In genomic region chr2:134268265-134268664, GRCh38 we compare ENCODE assay signal across 18 cellular contexts. TPM values are rescaled to one million over a fixed set of nuclear protein-coding genes. Genes with fewer than 3 reads are reported as not detected.
DNase-seq lines count a peak whose midpoint lies in the region; ATAC-seq, FAIRE-seq and TF ChIP-seq lines count a peak whose summit lies in the region.
"Had no signal": no experiment of that assay in that cellular context is flagged by ENCODE, and none has a peak within 500 bp of the region (broad histone marks: within the 10 kb centered on the region; RNA-seq: fewer than 3 reads in every experiment).

No MANE protein-coding gene starts in this region.

- DNase-seq in Daoy (ENCODE audit: low read depth): peak; percentile 11
- DNase-seq in RPMI7951 (ENCODE audit: low read depth): peak; percentile 46
- DNase-seq in heart left ventricle: peak in 4 of 5 donors; percentile 39 to 84 (median 56)
- peak in 1 of 6 donors; percentile 30 for DNase-seq in pancreas
- no peak for DNase-seq in activated gamma-delta T cell treated with Interleukin-2 at 50 U/mL for 16 hours
- DNase-seq: activated CD4-positive, alpha-beta T cell treated with anti-CD3 and anti-CD28 coated beads for 4 hours; activated effector memory CD4-positive, alpha-beta T cell treated with Interleukin-2 at 50 U/mL for 16 hours; effector memory CD8-positive, alpha-beta T cell; NCI-H1417 treated with DMSO at 0.1 percent for 48 hours; NCI-H774; stimulated activated CD4-positive, alpha-beta T cell treated with anti-CD3 and anti-CD28 coated beads, Interleukin-4, amount 100 ng/mL, for 1 hour had no signal

- H3K4me3 ChIP-seq in heart left ventricle: no peak overlapping the region
- H3K4me3 ChIP-seq in pancreas: no peak overlapping the region
- H3K4me3 ChIP-seq: hepatocyte had no signal

- H3K27ac ChIP-seq in heart left ventricle: peak overlapping the region in 5 of 12 donors; percentile 10 to 69 (median 41)
- no peak overlapping the region for H3K27ac ChIP-seq in pancreas
- H3K27ac ChIP-seq: hepatocyte, neutrophil had no signal

- no peak for FAIRE-seq in pancreas (lab: Jason Lieb, UNC)
- FAIRE-seq: keratinocyte had no signal

- peak in 7 of 12 donors; percentile 20 to 44 (median 27) for TF ChIP-seq CTCF in heart left ventricle (IDR thresholded peaks at IDR 0.05)
- TF ChIP-seq CTCF in pancreas (IDR thresholded peaks at IDR 0.05): no peak

- H3K9me3 ChIP-seq in heart left ventricle: no peaks in the 10 kb centered on the region
- H3K9me3 ChIP-seq in pancreas: no peaks in the 10 kb centered on the region
- H3K9me3 ChIP-seq: neutrophil had no signal

- no peak for TF ChIP-seq POLR2A in heart left ventricle (IDR thresholded peaks at IDR 0.05)

- H3K36me3 ChIP-seq in heart left ventricle (peaks cover 0 to 16% (median 7%) of the 10 kb centered on the region in 9 donors), pancreas (no peaks in the 10 kb centered on the region)
- H3K36me3 ChIP-seq: neutrophil had no signal

- intact Hi-C loops in heart left ventricle (cut with DNase I): loop anchor here in 2 of 10 donors (5.0 to 10.0 kb wide), 2 partner anchors 137 to 151 kb away; no protein-coding TSS in a partner anchor
- intact Hi-C loops in pancreas (cut with DNase I): loop anchor here in 1 of 3 donors (5.0 kb wide), 1 partner anchor 44 kb away; no protein-coding TSS in a partner anchor

- ATAC-seq in heart left ventricle (peak; percentile 56 to 85 (median 82)), pancreas (peak; percentile 53 to 70 (median 64)), GM18858 (IDR thresholded peaks at IDR 0.05; ENCODE audit: unreplicated experiment) (no peak), HG02885 (IDR thresholded peaks at IDR 0.05; ENCODE audit: poor library complexity, unreplicated experiment) (no peak), GM21367 (IDR thresholded peaks at IDR 0.05; ENCODE audit: unreplicated experiment) (no peak)
- ATAC-seq: effector memory CD8-positive, alpha-beta T cell; SK-N-SH treated with all-trans-retinoic acid at 6 μM for 48 hours had no signal

- no peaks in the 10 kb centered on the region for H3K27me3 ChIP-seq in heart left ventricle
- H3K27me3 ChIP-seq in pancreas: no peaks in the 10 kb centered on the region
- H3K27me3 ChIP-seq: hepatocyte, neutrophil had no signal

- H3K4me1 ChIP-seq in heart left ventricle (peaks cover 0 to 65% (median 25%) of the 10 kb centered on the region in 12 donors), pancreas (no peaks in the 10 kb centered on the region)

- WGBS in heart left ventricle, 4 donors: 50 to 57% (median 52%) methylated on average over 5 of the region's 5 CpGs
- WGBS in pancreas, 2 donors: 41 to 47% methylated on average over 5 of the region's 5 CpGs

RNA-seq across cellular contexts. Expression of gene MGAT5, which starts 14.4 kb away (rescaled TPM):
- 21.0 and 23.2 TPM in 2 replicates for total RNA-seq in Daoy (2014; rRNA removed; shearing (Covaris generic))
- 23.9 and 31.0 TPM in 2 replicates for total RNA-seq in RPMI7951 (2014; rRNA removed; shearing (Covaris generic))
- total RNA-seq in heart left ventricle (100 to 1,000 TPM in 3 of 9 donors, 10 to 100 TPM in 6; 63.1 to 116 (median 84.5) TPM), pancreas (10 to 100 TPM; 15.6 to 36.9 (median 20.9) TPM)
- polyA plus RNA-seq in heart left ventricle (10 to 100 TPM in 1 of 2 donors, 1 to 10 TPM in 1; 9.7 to 38.8 TPM), pancreas (1 to 10 TPM; 2.9 to 5.1 TPM)

Comparison
In these comparisons a context has a peak if more than half of its experiments do, and no peak if none do; other contexts are left out.
1. ATAC-seq: peak in heart left ventricle (4 of 4) and pancreas (4 of 4); none in GM18858 (single experiment), HG02885 (single experiment) and GM21367 (single experiment).
2. CTCF ChIP-seq: peak in heart left ventricle (7 of 12); none in pancreas (0 of 4).